20 cellular contexts compared by ENCODE assay signal in genomic region chr2:182452456-182452990, GRCh38. TPM values are rescaled to one million over a fixed set of nuclear protein-coding genes. Genes with fewer than 3 reads are reported as not detected.
A peak's percentile ranks its signal among the peaks of the same experiment; 100 is the strongest.
DNase-seq lines count a peak whose midpoint lies in the region; ATAC-seq and TF ChIP-seq lines count a peak whose summit lies in the region.
"Had no signal": no experiment of that assay in that cellular context is flagged by ENCODE, and none has a peak within 500 bp of the region (broad histone marks: within the 10 kb centered on the region; RNA-seq: fewer than 3 reads in every experiment).

No MANE protein-coding gene starts in this region.

- DNase-seq in G401 (ENCODE audit: low spot score) (peak; percentile 76), GM23338 (ENCODE audit: low spot score) (no peak), cerebellar cortex (ENCODE audit: low spot score) (peak; percentile 71), LoVo (ENCODE audit: low spot score) (no peak), H9 (no peak), neuronal stem cell (ENCODE audit: low spot score) (no peak)
- DNase-seq: 8988T; ACHN; BE2C; CD4-positive, alpha-beta memory T cell; CD4-positive, CD25-positive, alpha-beta regulatory T cell; CD8-positive, alpha-beta memory T cell; COR-L47; DMS 273 treated with DMSO at 0.1 percent for 48 hours; DMS153; DMS79 treated with DMSO at 0.1 percent for 48 hours; GDM1 had no signal

- no peak overlapping the region for H3K18ac ChIP-seq in H9 (ENCODE audit: insufficient read length, low read depth, low read length)
- no peak overlapping the region for H3K18ac ChIP-seq in neuronal stem cell (ENCODE audit: low read length)

- H4K20me1 ChIP-seq in GM23338 (replicated peaks; ENCODE audit: insufficient read depth) (no peaks in the 10 kb centered on the region), H9 (ENCODE audit: control insufficient read depth, insufficient read depth, insufficient read length) (no peaks in the 10 kb centered on the region)
- H4K20me1 ChIP-seq: BLaER1 had no signal

- H3K4ac ChIP-seq in H9 (ENCODE audit: low read depth, low read length) (no peak overlapping the region), neuronal stem cell (ENCODE audit: low read length) (no peak overlapping the region)

- TF ChIP-seq CTCF in GM23338 (conservative IDR thresholded peaks at IDR 0.05; ENCODE audit: low read depth in 2 of 2) (no peak), H9 (conservative IDR thresholded peaks at IDR 0.05) (no peak)

- H2BK20ac ChIP-seq in H9 (ENCODE audit: low read depth, low read length, poor library complexity, severe bottlenecking), result no peak overlapping the region

- H2BK5ac ChIP-seq in H9 (ENCODE audit: insufficient read length, low read length) (no peak overlapping the region), neuronal stem cell (ENCODE audit: low read length) (no peak overlapping the region)

- H3K23ac ChIP-seq in H9 (ENCODE audit: insufficient read length, low read depth, low read length) (no peak overlapping the region), neuronal stem cell (ENCODE audit: low read depth, low read length, poor library complexity) (no peak overlapping the region)

- no peak overlapping the region for H4K8ac ChIP-seq in H9 (replicated peaks; ENCODE audit: insufficient read length, low read depth, low read length)
- H4K8ac ChIP-seq in neuronal stem cell (ENCODE audit: low read depth, low read length), result no peak overlapping the region

- no peaks in the 10 kb centered on the region for H3F3A ChIP-seq in GM23338 (replicated peaks; ENCODE audit: low read depth)

- H3K4me3 Mint-ChIP-seq in GM23338 (no peak overlapping the region), H9 (no peak overlapping the region)
- H3K4me3 Mint-ChIP-seq: CD14-positive monocyte; CD4-positive, alpha-beta memory T cell; CD4-positive, CD25-positive, alpha-beta regulatory T cell; CD8-positive, alpha-beta memory T cell had no signal

- H2BK120ac ChIP-seq in H9 (ENCODE audit: low read depth, low read length, poor library complexity, severe bottlenecking), result no peak overlapping the region
- no peak overlapping the region for H2BK120ac ChIP-seq in neuronal stem cell (ENCODE audit: low read depth, low read length)

- H3K27me3 ChIP-seq in GM23338 (ENCODE audit: insufficient read depth) (no peaks in the 10 kb centered on the region), H9 (ENCODE audit: insufficient read depth, low read length) (no peaks in the 10 kb centered on the region), neuronal stem cell (ENCODE audit: control insufficient read depth in 3 of 3, insufficient read depth in 3 of 3, low read depth in 1 of 3, low read length in 3 of 3) (no peaks in the 10 kb centered on the region)
- H3K27me3 ChIP-seq: BE2C, BLaER1 had no signal

- no peak overlapping the region for H3K56ac ChIP-seq in H9 (ENCODE audit: insufficient read length, low read depth, low read length)

- H3K4me1 Mint-ChIP-seq in GM23338 (peaks cover 9% of the 10 kb centered on the region), H9 (peaks cover 0 to 8% of the 10 kb centered on the region in 2 experiments; a peak in 2 of 4 replicates)
- H3K4me1 Mint-ChIP-seq: CD14-positive monocyte; CD4-positive, alpha-beta memory T cell; CD4-positive, CD25-positive, alpha-beta regulatory T cell; CD8-positive, alpha-beta memory T cell had no signal

- H3K23me2 ChIP-seq in H9 (ENCODE audit: insufficient read length, low read depth, low read length, poor library complexity, severe bottlenecking), result no peaks in the 10 kb centered on the region

- no peaks in the 10 kb centered on the region for H3K36me3 Mint-ChIP-seq in GM23338 (ENCODE audit: low read depth)
- no peaks in the 10 kb centered on the region for H3K36me3 Mint-ChIP-seq in H9 (ENCODE audit: insufficient read depth in 1 of 3, low read depth in 3 of 3)
- H3K36me3 Mint-ChIP-seq: CD14-positive monocyte; CD4-positive, alpha-beta memory T cell; CD4-positive, CD25-positive, alpha-beta regulatory T cell; CD8-positive, alpha-beta memory T cell had no signal

- H4K91ac ChIP-seq in H9 (ENCODE audit: insufficient read length, low read depth, low read length) (no peak overlapping the region), neuronal stem cell (ENCODE audit: low read depth, low read length, poor library complexity) (no peak overlapping the region)

- no CpG with 5 or more reads among the region's 2 CpGs for WGBS in H9 (ENCODE audit: extremely low coverage, insufficient read length, low lambda C conversion rate)
- no CpG with 5 or more reads among the region's 2 CpGs for WGBS in neuronal stem cell (ENCODE audit: extremely low coverage in 2 of 2, insufficient read length in 2 of 2, insufficient replicate concordance in 1 of 2), 2 donors

- H3K9ac ChIP-seq in H9 (ENCODE audit: extremely low read depth, insufficient read length, low read length) (no peak overlapping the region), neuronal stem cell (ENCODE audit: low read depth, low read length, poor library complexity) (no peak overlapping the region)
- H3K9ac ChIP-seq: BLaER1 had no signal

- no peak for ATAC-seq in GM23338
- ATAC-seq: GM12878 had no signal

- no peak overlapping the region for H3T11ph ChIP-seq in H9 (ENCODE audit: low read length)

- no peaks in the 10 kb centered on the region for H3K9me2 ChIP-seq in GM23338 (ENCODE audit: insufficient read depth)

- in situ Hi-C loops in G401 (cut with HindIII; ENCODE audit: low sequenced_read_pairs), result no loop called here

- H2AK5ac ChIP-seq in H9 (ENCODE audit: insufficient read length, low read length), result no peak overlapping the region
- H2AK5ac ChIP-seq in neuronal stem cell (ENCODE audit: low read depth, low read length), result no peak overlapping the region

- no peak overlapping the region for H4K5ac ChIP-seq in H9 (ENCODE audit: insufficient read length, low read depth, low read length)

- H3K79me1 ChIP-seq in H9 (ENCODE audit: insufficient read depth, low read depth, low read length, poor library complexity, severe bottlenecking), result no peaks in the 10 kb centered on the region
- no peaks in the 10 kb centered on the region for H3K79me1 ChIP-seq in neuronal stem cell (ENCODE audit: low read depth, low read length)

- H2BK12ac ChIP-seq in H9 (ENCODE audit: insufficient read length, low read depth, low read length) (no peak overlapping the region), neuronal stem cell (ENCODE audit: low read length) (no peak overlapping the region)

- no peak overlapping the region for H3K4me2 ChIP-seq in GM23338
- no peak overlapping the region for H3K4me2 ChIP-seq in H9 (ENCODE audit: insufficient read depth, insufficient read length, low read length)
- no peak overlapping the region for H3K4me2 ChIP-seq in neuronal stem cell (ENCODE audit: insufficient read depth, low read length, poor library complexity, severe bottlenecking)
- H3K4me2 ChIP-seq: BLaER1 had no signal

- H3K4me3 ChIP-seq in GM23338, result no peak overlapping the region
- no peak overlapping the region for H3K4me3 ChIP-seq in neuronal stem cell (ENCODE audit: low read length in 2 of 2)
- H3K4me3 ChIP-seq: BLaER1, GM12878 had no signal

- H3K4me1 ChIP-seq in GM23338 (ENCODE audit: insufficient read depth), result no peaks in the 10 kb centered on the region
- H3K4me1 ChIP-seq in H9 (ENCODE audit: insufficient read depth, low read length), result no peaks in the 10 kb centered on the region
- no peaks in the 10 kb centered on the region for H3K4me1 ChIP-seq in neuronal stem cell (ENCODE audit: control insufficient read depth in 2 of 2, insufficient read depth in 1 of 2, low read depth in 1 of 2, low read length in 2 of 2)
- H3K4me1 ChIP-seq: BE2C, BLaER1 had no signal

- no peaks in the 10 kb centered on the region for H3K9me3 ChIP-seq in H9 (ENCODE audit: control insufficient read depth, low read depth, low read length)
- no peaks in the 10 kb centered on the region for H3K9me3 ChIP-seq in neuronal stem cell (replicated peaks in 1 of 2; ENCODE audit: control insufficient read depth in 2 of 2, insufficient read depth in 1 of 2, low read depth in 1 of 2, low read length in 2 of 2)
- H3K9me3 ChIP-seq: BE2C, BLaER1 had no signal

- H3K9me3 Mint-ChIP-seq in GM23338 (no peaks in the 10 kb centered on the region), H9 (no peaks in the 10 kb centered on the region; a peak in 1 of 5 replicates)

- H3K79me2 ChIP-seq in GM23338 (replicated peaks; ENCODE audit: insufficient read depth) (no peaks in the 10 kb centered on the region), H9 (ENCODE audit: insufficient read depth, low read length) (no peaks in the 10 kb centered on the region)

- 0 out of 2 replicates have a peak overlapping the region, but pooled peaks have one; percentile 30 for H3K27ac Mint-ChIP-seq in GM23338
- no peak overlapping the region; a peak in 1 of 7 replicates for H3K27ac Mint-ChIP-seq in H9
- H3K27ac Mint-ChIP-seq: CD14-positive monocyte; CD4-positive, alpha-beta memory T cell; CD4-positive, CD25-positive, alpha-beta regulatory T cell; CD8-positive, alpha-beta memory T cell had no signal

- H2BK15ac ChIP-seq in H9 (ENCODE audit: low read depth, low read length), result no peak overlapping the region
- H2BK15ac ChIP-seq in neuronal stem cell (ENCODE audit: low read length), result no peak overlapping the region

- no peak overlapping the region for H2AFZ ChIP-seq in GM23338
- no peak overlapping the region for H2AFZ ChIP-seq in H9 (ENCODE audit: low read length)
- no peak overlapping the region for H2AFZ ChIP-seq in neuronal stem cell (ENCODE audit: low read length)

- H3K27me3 Mint-ChIP-seq in GM23338 (ENCODE audit: insufficient read depth, low read depth, poor library complexity) (no peaks in the 10 kb centered on the region), H9 (ENCODE audit: low read depth) (no peaks in the 10 kb centered on the region)
- H3K27me3 Mint-ChIP-seq: CD4-positive, alpha-beta memory T cell; CD4-positive, CD25-positive, alpha-beta regulatory T cell; CD8-positive, alpha-beta memory T cell had no signal

- H3K36me3 ChIP-seq in GM23338 (ENCODE audit: insufficient read depth), result no peaks in the 10 kb centered on the region
- no peaks in the 10 kb centered on the region for H3K36me3 ChIP-seq in neuronal stem cell (replicated peaks in 1 of 2; ENCODE audit: control insufficient read depth in 2 of 2, insufficient read depth in 2 of 2, low read length in 2 of 2)
- H3K36me3 ChIP-seq: BE2C, BLaER1 had no signal

- no peak overlapping the region for H3K14ac ChIP-seq in H9 (ENCODE audit: insufficient read depth, low read length)
- H3K14ac ChIP-seq in neuronal stem cell (ENCODE audit: low read length), result no peak overlapping the region

- no peak overlapping the region for H3K27ac ChIP-seq in GM23338 (ENCODE audit: low read depth)
- no peak overlapping the region for H3K27ac ChIP-seq in H9 (ENCODE audit: insufficient read length, low read depth, low read length)
- H3K27ac ChIP-seq in neuronal stem cell (replicated peaks; ENCODE audit: low read length), result no peak overlapping the region
- H3K27ac ChIP-seq: BLaER1 had no signal

RNA-seq across cellular contexts. Expression of gene PDE1A, which starts 25.7 kb away (rescaled TPM):
- 1.1 and 10.9 TPM in 2 replicates for total RNA-seq in G401 (2014; rRNA removed; shearing (Covaris generic))
- total RNA-seq in GM23338 (2014; rRNA removed; shearing (Covaris generic)), result 0.28 and 0.47 TPM in 2 replicates
- polyA plus RNA-seq in GM23338 (2016; fragmentation: Nextera tagmentation; extraction: Ambion mirVana), result 0.05 and 0.31 TPM in 2 replicates
- 0.11 TPM in 1 of 2 replicates, not detected in the other for total RNA-seq in H9 (2021)
- polyA plus RNA-seq in neuronal stem cell (2013, experiment 1 of 2), result 0.03 TPM
- 0.04 TPM for polyA plus RNA-seq in neuronal stem cell (2013, experiment 2 of 2)
- total RNA-seq: CD4-positive, alpha-beta memory T cell; CD4-positive, CD25-positive, alpha-beta regulatory T cell; CD8-positive, alpha-beta memory T cell; GM12878 had no signal
- polyA plus RNA-seq: CD14-positive monocyte; CD4-positive, alpha-beta memory T cell; CD4-positive, CD25-positive, alpha-beta regulatory T cell; CD8-positive, alpha-beta memory T cell had no signal

Comparison
In these comparisons a context has a peak if more than half of its experiments do, and no peak if none do; other contexts are left out.
1. DNase-seq: peak in G401 (single experiment) and cerebellar cortex (single experiment); none in GM23338 (single experiment), LoVo (single experiment), H9 (single experiment) and neuronal stem cell (single experiment).